ENCODE assay signal across 11 cellular contexts in genomic region chr1:198165927-198166647, GRCh38. TPM values are rescaled to one million over a fixed set of nuclear protein-coding genes. Genes with fewer than 3 reads are reported as not detected.
DNase-seq lines count a peak whose midpoint lies in the region; ATAC-seq and TF ChIP-seq lines count a peak whose summit lies in the region.
"Had no signal": no experiment of that assay in that cellular context is flagged by ENCODE, and none has a peak within 500 bp of the region (broad histone marks: within the 10 kb centered on the region; RNA-seq: fewer than 3 reads in every experiment).

No MANE protein-coding gene starts in this region.

- intact Hi-C loops in natural killer cell (cut with micrococcal nuclease) = loop anchor here (2.0 to 10.0 kb wide), 3 partner anchors 23 to 769 kb away; no protein-coding TSS in a partner anchor
- intact Hi-C loops in prostate gland (cut with DNase I) = no loop called here

- DNase-seq in GM23248 = no peak
- DNase-seq in natural killer cell = no peak
- no peak for DNase-seq in SW480 (ENCODE audit: low spot score)
- DNase-seq in prostate gland (ENCODE audit: low spot score) = no peak
- no peak for DNase-seq in KG1 (lab: John Stamatoyannopoulos, UW)
- DNase-seq: Kasumi-1, uterus had no signal

- H3K4me1 Mint-ChIP-seq in T-helper 1 cell treated with Interleukin-12 subunit alpha and Interleukin-12 subunit beta and Interleukin-4 antibody, amounts not matched to agents 30 μg/mL and 1 μg/mL, for 36 hours (ENCODE audit: low read depth) = peaks cover 69% of the 10 kb centered on the region
- H3K4me1 Mint-ChIP-seq in natural killer cell = peaks cover 67 to 73% of the 10 kb centered on the region in 2 donors

- 89 to 90% methylated on average over 5 of the region's 5 CpGs for WGBS in GM23248 (ENCODE audit: low coverage in 1 of 2, low lambda C conversion rate in 2 of 2, missing lambda C conversion rate in 2 of 2), 2 experiments
- WGBS in prostate gland = 84% methylated on average over 5 of the region's 5 CpGs

- ATAC-seq in GM18861 (IDR thresholded peaks at IDR 0.05; ENCODE audit: unreplicated experiment) (peak; percentile 33), natural killer cell (no peak), GM19328 (IDR thresholded peaks at IDR 0.05; ENCODE audit: unreplicated experiment) (no peak)

- peaks cover 87% of the 10 kb centered on the region for H3K4me1 ChIP-seq in GM23248 (ENCODE audit: insufficient read depth)
- H3K4me1 ChIP-seq in prostate gland (replicated peaks) = no peaks in the 10 kb centered on the region

- no peaks in the 10 kb centered on the region for H3K27me3 Mint-ChIP-seq in T-helper 1 cell treated with Interleukin-12 subunit alpha and Interleukin-12 subunit beta and Interleukin-4 antibody, amounts not matched to agents 30 μg/mL and 1 μg/mL, for 36 hours (ENCODE audit: low read depth)
- H3K27me3 Mint-ChIP-seq in natural killer cell (ENCODE audit: low read depth in 2 of 2) = no peaks in the 10 kb centered on the region

- TF ChIP-seq CTCF in natural killer cell (IDR thresholded peaks at IDR 0.05) (no peak), prostate gland (IDR thresholded peaks at IDR 0.05) (no peak)

- H3K36me3 ChIP-seq in GM23248 (ENCODE audit: low read depth) (peaks cover 3% of the 10 kb centered on the region; the same call in 1 of the 2 replicates), prostate gland (no peaks in the 10 kb centered on the region)
- H3K36me3 ChIP-seq: SJSA1, uterus had no signal

- H3K4me3 Mint-ChIP-seq in T-helper 1 cell treated with Interleukin-12 subunit alpha and Interleukin-12 subunit beta and Interleukin-4 antibody, amounts not matched to agents 30 μg/mL and 1 μg/mL, for 36 hours = peak overlapping the region; percentile 78
- H3K4me3 Mint-ChIP-seq in natural killer cell = peak overlapping the region; percentile 86

- no peak overlapping the region for H2AFZ ChIP-seq in GM23248

- H4K20me1 ChIP-seq in GM23248 (ENCODE audit: insufficient read depth) = peaks cover 83% of the 10 kb centered on the region

- H3K79me2 ChIP-seq in GM23248 (ENCODE audit: insufficient read depth) = peaks cover 100% of the 10 kb centered on the region

- H3K27me3 ChIP-seq in GM23248 (replicated peaks; ENCODE audit: insufficient read depth) (no peaks in the 10 kb centered on the region), prostate gland (replicated peaks; ENCODE audit: insufficient read depth) (no peaks in the 10 kb centered on the region)
- H3K27me3 ChIP-seq: SJSA1, uterus had no signal

- H3K27ac Mint-ChIP-seq in T-helper 1 cell treated with Interleukin-12 subunit alpha and Interleukin-12 subunit beta and Interleukin-4 antibody, amounts not matched to agents 30 μg/mL and 1 μg/mL, for 36 hours = peak overlapping the region; percentile 68
- H3K27ac Mint-ChIP-seq in natural killer cell = peak overlapping the region; percentile 94 to 96

- H3K9ac ChIP-seq in GM23248 = no peak overlapping the region

- peaks cover 7% of the 10 kb centered on the region for H3K36me3 Mint-ChIP-seq in T-helper 1 cell treated with Interleukin-12 subunit alpha and Interleukin-12 subunit beta and Interleukin-4 antibody, amounts not matched to agents 30 μg/mL and 1 μg/mL, for 36 hours (ENCODE audit: low read depth)
- no peaks in the 10 kb centered on the region for H3K36me3 Mint-ChIP-seq in natural killer cell

- no peaks in the 10 kb centered on the region for H3K9me3 Mint-ChIP-seq in T-helper 1 cell treated with Interleukin-12 subunit alpha and Interleukin-12 subunit beta and Interleukin-4 antibody, amounts not matched to agents 30 μg/mL and 1 μg/mL, for 36 hours
- no peaks in the 10 kb centered on the region for H3K9me3 Mint-ChIP-seq in natural killer cell

- in situ Hi-C loops in GM23248 (cut with MboI) = loop anchor here (25.0 kb wide), 1 partner anchor 521 kb away; no protein-coding TSS in a partner anchor

- TF ChIP-seq POLR2A in prostate gland (IDR thresholded peaks at IDR 0.05) = no peak

- H3K27ac ChIP-seq in GM23248 (peak overlapping the region; percentile 51), prostate gland (no peak overlapping the region)
- H3K27ac ChIP-seq: uterus had no signal

- H3K4me3 ChIP-seq in GM23248 (no peak overlapping the region), prostate gland (no peak overlapping the region)
- H3K4me3 ChIP-seq: SJSA1, uterus had no signal

- no peak overlapping the region for H3K4me2 ChIP-seq in GM23248 (ENCODE audit: unreplicated experiment)

- peaks cover 94% of the 10 kb centered on the region for H3F3A ChIP-seq in GM23248 (ENCODE audit: insufficient read depth)

- no peaks in the 10 kb centered on the region for H3K9me3 ChIP-seq in GM23248 (ENCODE audit: low read depth)
- no peaks in the 10 kb centered on the region for H3K9me3 ChIP-seq in prostate gland
- H3K9me3 ChIP-seq: SJSA1, uterus had no signal

- no peaks in the 10 kb centered on the region for H3K9me2 ChIP-seq in GM23248 (ENCODE audit: insufficient read depth)

RNA-seq across cellular contexts. Expression of gene NEK7, which starts 9.3 kb away (rescaled TPM):
- 1,026 and 1,186 TPM in 2 replicates for total RNA-seq in GM23248 (2014; rRNA removed; shearing (Covaris generic))
- 693 and 700 TPM in 2 replicates for polyA plus RNA-seq in GM23248 (2016; fragmentation: Nextera tagmentation; extraction: Ambion mirVana)
- total RNA-seq in natural killer cell = 10 to 100 TPM; 34.1 to 57.5 (median 42.1) TPM
- total RNA-seq in prostate gland = 10 to 100 TPM; 53.3 to 70.9 TPM

Comparison
In these comparisons a context has a peak if more than half of its experiments do, and no peak if none do; other contexts are left out.
1. RNA of gene NEK7, which starts 9.3 kb away (total RNA-seq): 1,026 to 1,186 TPM in GM23248; 53.3 to 70.9 TPM in prostate gland and 34.1 to 57.5 TPM in natural killer cell; every median in the first group is over 10 times any median in the second.